In genomic region chr1:6359568-6360496, GRCh38 we compare ENCODE assay signal across 8 cellular contexts. TPM values are rescaled to one million over a fixed set of nuclear protein-coding genes. Genes with fewer than 3 reads are reported as not detected.
DNase-seq lines count a peak whose midpoint lies in the region; ATAC-seq and TF ChIP-seq lines count a peak whose summit lies in the region.

No MANE protein-coding gene starts in this region.

- DNase-seq in CD4-positive, alpha-beta memory T cell = peak; percentile 50 to 74 (median 62)
- DNase-seq in activated B cell treated with CpG ODN at 0.5 μM for 24 hours (peak; percentile 23), SIG-M5 (lab: John Stamatoyannopoulos, UW) (no peak)

- no peaks in the 10 kb centered on the region for H3K9me3 Mint-ChIP-seq in CD4-positive, alpha-beta memory T cell
- no peaks in the 10 kb centered on the region for H3K9me3 Mint-ChIP-seq in activated B cell treated with CpG ODN at 0.5 μM for 24 hours

- H3K9me3 ChIP-seq in CD4-positive, alpha-beta memory T cell (ENCODE audit: control insufficient read depth in 1 of 2, low read length in 2 of 2) = no peaks in the 10 kb centered on the region
- H3K9me3 ChIP-seq in ectodermal cell (ENCODE audit: control insufficient read depth, low read length) (no peaks in the 10 kb centered on the region), muscle layer of colon (ENCODE audit: low read length) (no peaks in the 10 kb centered on the region), subcutaneous abdominal adipose tissue (ENCODE audit: control insufficient read depth in 5 of 5, low read length in 5 of 5) (no peaks in the 10 kb centered on the region)

- no peak for TF ChIP-seq CTCF in activated B cell treated with CpG ODN at 0.5 μM for 24 hours (IDR thresholded peaks at IDR 0.05)

- H3K36me3 ChIP-seq in CD4-positive, alpha-beta memory T cell (ENCODE audit: insufficient read depth, low read length) = no peaks in the 10 kb centered on the region
- H3K36me3 ChIP-seq in ectodermal cell (ENCODE audit: control insufficient read depth, insufficient read depth, low read length) = no peaks in the 10 kb centered on the region
- H3K36me3 ChIP-seq in muscle layer of colon (ENCODE audit: insufficient read depth, low read length) = no peaks in the 10 kb centered on the region
- no peaks in the 10 kb centered on the region for H3K36me3 ChIP-seq in subcutaneous abdominal adipose tissue (ENCODE audit: control insufficient read depth in 5 of 5, insufficient read depth in 5 of 5, low read length in 5 of 5)

- peaks cover 30 to 68% (median 47%) of the 10 kb centered on the region in 4 donors for H3K4me1 Mint-ChIP-seq in CD4-positive, alpha-beta memory T cell
- peaks cover 26% of the 10 kb centered on the region for H3K4me1 Mint-ChIP-seq in activated B cell treated with CpG ODN at 0.5 μM for 24 hours

- no peaks in the 10 kb centered on the region for H3K36me3 Mint-ChIP-seq in CD4-positive, alpha-beta memory T cell
- no peaks in the 10 kb centered on the region for H3K36me3 Mint-ChIP-seq in activated B cell treated with CpG ODN at 0.5 μM for 24 hours (ENCODE audit: low read depth)

- CTCF ChIA-PET in CD4-positive, alpha-beta memory T cell (lab: Charles Lee; ENCODE audit: partially characterized antibody) = interaction anchor here (0.6 to 6.6 kb wide), 9 partner anchors 11 to 64 kb away, joined by 3 to 71 read pairs (median 5); partner anchors contain the start of gene ACOT7
- CTCF ChIA-PET in activated B cell treated with CpG ODN at 0.5 μM for 24 hours (lab: Charles Lee) = interaction anchor here (0.7 to 5.4 kb wide), 3 partner anchors 12 to 113 kb away, joined by 3 to 38 read pairs (median 3); no protein-coding TSS in a partner anchor

- peak overlapping the region; percentile 24 to 38 for H3K4me3 ChIP-seq in CD4-positive, alpha-beta memory T cell (ENCODE audit: low read length in 2 of 2)
- H3K4me3 ChIP-seq in ectodermal cell (ENCODE audit: insufficient read depth, low read depth, low read length) (no peak overlapping the region), muscle layer of colon (ENCODE audit: low read depth in 1 of 2, low read length in 2 of 2) (no peak overlapping the region), subcutaneous abdominal adipose tissue (ENCODE audit: low read depth in 1 of 5, low read length in 5 of 5) (no peak overlapping the region)

- H3K27me3 ChIP-seq in CD4-positive, alpha-beta memory T cell (ENCODE audit: insufficient read depth, low read length) = no peaks in the 10 kb centered on the region
- H3K27me3 ChIP-seq in ectodermal cell (ENCODE audit: control insufficient read depth, insufficient read depth, low read length, poor library complexity, severe bottlenecking) = no peaks in the 10 kb centered on the region
- no peaks in the 10 kb centered on the region for H3K27me3 ChIP-seq in muscle layer of colon (ENCODE audit: control insufficient read depth in 1 of 2, insufficient read depth in 2 of 2, low read length in 2 of 2)
- no peaks in the 10 kb centered on the region for H3K27me3 ChIP-seq in subcutaneous abdominal adipose tissue (ENCODE audit: control insufficient read depth in 5 of 5, insufficient read depth in 4 of 5, low read length in 5 of 5)

- H3K9ac ChIP-seq in muscle layer of colon (ENCODE audit: low read length) (peak overlapping the region; percentile 10), subcutaneous abdominal adipose tissue (ENCODE audit: low read length in 5 of 5) (peak overlapping the region in 4 of 5 donors; percentile 42 to 75 (median 62))

- peak overlapping the region; percentile 71 to 90 (median 77) for H3K4me3 Mint-ChIP-seq in CD4-positive, alpha-beta memory T cell
- peak overlapping the region; percentile 46 for H3K4me3 Mint-ChIP-seq in activated B cell treated with CpG ODN at 0.5 μM for 24 hours

- H3K4me1 ChIP-seq in CD4-positive, alpha-beta memory T cell (ENCODE audit: insufficient read depth, low read length) = peaks cover 57% of the 10 kb centered on the region
- peaks cover 20% of the 10 kb centered on the region for H3K4me1 ChIP-seq in ectodermal cell (ENCODE audit: control insufficient read depth, insufficient read depth, low read length)
- H3K4me1 ChIP-seq in muscle layer of colon (ENCODE audit: insufficient read depth, low read length) = peaks cover 31% of the 10 kb centered on the region
- peaks cover 3 to 23% (median 19%) of the 10 kb centered on the region in 5 donors for H3K4me1 ChIP-seq in subcutaneous abdominal adipose tissue (ENCODE audit: control insufficient read depth in 5 of 5, insufficient read depth in 5 of 5, low read length in 5 of 5)

- intact Hi-C loops in CD4-positive, alpha-beta memory T cell (cut with micrococcal nuclease) = loop anchor here (1.0 kb wide), 2 partner anchors 12 to 33 kb away; partner anchors contain the start of gene ACOT7
- intact Hi-C loops in activated B cell treated with CpG ODN at 0.5 μM for 24 hours (cut with micrococcal nuclease) = loop anchor here (2.0 kb wide), 1 partner anchor 33 kb away; the partner anchor contains the start of gene ACOT7

- POLR2A ChIA-PET in CD4-positive, alpha-beta memory T cell (lab: Charles Lee; ENCODE audit: partially characterized antibody) = interaction anchor here (1.0 to 6.2 kb wide), 8 partner anchors 9 to 425 kb away, joined by 3 to 64 read pairs (median 6); partner anchors contain the start of genes ACOT7 and CAMTA1
- POLR2A ChIA-PET in activated B cell treated with CpG ODN at 0.5 μM for 24 hours (lab: Charles Lee) = interaction anchor here (2.9 kb wide), 1 partner anchor 34 kb away, joined by 8 read pairs; the partner anchor contains the start of gene ACOT7

- H3K27me3 Mint-ChIP-seq in CD4-positive, alpha-beta memory T cell = no peaks in the 10 kb centered on the region
- no peaks in the 10 kb centered on the region for H3K27me3 Mint-ChIP-seq in activated B cell treated with CpG ODN at 0.5 μM for 24 hours

- 68 to 72% methylated on average over 17 of the region's 17 CpGs for WGBS in ectodermal cell, 2 experiments

- peak overlapping the region; percentile 76 for H3K27ac ChIP-seq in CD4-positive, alpha-beta memory T cell (ENCODE audit: low read depth, low read length)
- H3K27ac ChIP-seq in ectodermal cell (ENCODE audit: insufficient read depth, low read depth, low read length, poor library complexity, severe bottlenecking) (peak overlapping the region; percentile 27), muscle layer of colon (ENCODE audit: low read depth, low read length) (peak overlapping the region; percentile 71), subcutaneous abdominal adipose tissue (ENCODE audit: low read depth, low read length) (peak overlapping the region; percentile 65)

- ATAC-seq in GM19438 (IDR thresholded peaks at IDR 0.05; ENCODE audit: low read depth, unreplicated experiment) (peak; percentile 78), HG03565 (IDR thresholded peaks at IDR 0.05; ENCODE audit: unreplicated experiment) (peak; percentile 55), activated B cell treated with CpG ODN at 0.5 μM for 24 hours (ENCODE audit: low read depth) (peak; percentile 92)

- H3K27ac Mint-ChIP-seq in CD4-positive, alpha-beta memory T cell = peak overlapping the region; percentile 94 to 97 (median 96)
- peak overlapping the region; percentile 76 for H3K27ac Mint-ChIP-seq in activated B cell treated with CpG ODN at 0.5 μM for 24 hours

RNA-seq across cellular contexts. Expression of gene ACOT7, which starts 33.7 kb away (rescaled TPM):
- total RNA-seq in CD4-positive, alpha-beta memory T cell = 1 to 10 TPM; 2.7 to 3.1 TPM
- 1 to 10 TPM; 6.5 to 7.4 TPM for polyA plus RNA-seq in CD4-positive, alpha-beta memory T cell
- total RNA-seq in activated B cell treated with CpG ODN at 0.5 μM for 24 hours = 12.3 and 12.7 TPM in 2 replicates
- 89.8 TPM for polyA plus RNA-seq in ectodermal cell (2013, experiment 1 of 4)
- polyA plus RNA-seq in ectodermal cell (2013, experiment 2 of 4) = 80.0 TPM
- 73.0 TPM for polyA plus RNA-seq in ectodermal cell (2013, experiment 3 of 4)
- polyA plus RNA-seq in ectodermal cell (2013, experiment 4 of 4) = 70.4 TPM

RNA-seq across cellular contexts. Expression of gene HES2, which starts 59.9 kb away (rescaled TPM):
- not detected for total RNA-seq in CD4-positive, alpha-beta memory T cell
- polyA plus RNA-seq in CD4-positive, alpha-beta memory T cell = not detected
- not detected in 2 replicates for total RNA-seq in activated B cell treated with CpG ODN at 0.5 μM for 24 hours
- polyA plus RNA-seq in ectodermal cell (2013, experiment 1 of 4) = 0.09 TPM
- polyA plus RNA-seq in ectodermal cell (2013, experiment 2 of 4) = 0.05 TPM
- polyA plus RNA-seq in ectodermal cell (2013, experiment 3 of 4) = 0.11 TPM
- 0.04 TPM for polyA plus RNA-seq in ectodermal cell (2013, experiment 4 of 4)

Comparison
In these comparisons a context has a peak if more than half of its experiments do, and no peak if none do; other contexts are left out.
1. H3K4me3 ChIP-seq: peak in CD4-positive, alpha-beta memory T cell (2 of 2); none in ectodermal cell (single experiment), muscle layer of colon (0 of 2) and subcutaneous abdominal adipose tissue (0 of 5).
2. Peak in every context shown above with its lines, with median percentiles within 50 percentile points of each other: H3K27ac ChIP-seq and ATAC-seq.